In genomic region chr7:47945261-47946015, GRCh38 we compare ENCODE assay signal across 8 cellular contexts. TPM values are rescaled to one million over a fixed set of nuclear protein-coding genes. Genes with fewer than 3 reads are reported as not detected.
A peak's percentile ranks its signal among the peaks of the same experiment; 100 is the strongest.
DNase-seq lines count a peak whose midpoint lies in the region; ATAC-seq, FAIRE-seq and TF ChIP-seq lines count a peak whose summit lies in the region.

No MANE protein-coding gene starts in this region.

- H3K4me1 ChIP-seq in trophoblast cell (ENCODE audit: control insufficient read depth in 1 of 2, insufficient read depth in 2 of 2, low read length in 2 of 2) = peaks cover 4 to 15% of the 10 kb centered on the region in 2 experiments

- H3K4me3 Mint-ChIP-seq in type B pancreatic cell = no peak overlapping the region

- no peak overlapping the region for H2BK5ac ChIP-seq in trophoblast cell (ENCODE audit: low read depth, low read length, poor library complexity)

- H2AFZ ChIP-seq in trophoblast cell (ENCODE audit: insufficient read depth, low read length, poor library complexity) = no peak overlapping the region

- no peak overlapping the region for H3K9ac ChIP-seq in trophoblast cell (ENCODE audit: low read length)

- no peaks in the 10 kb centered on the region for H3K27me3 ChIP-seq in trophoblast cell (ENCODE audit: insufficient read depth, low read length)

- H3K23ac ChIP-seq in trophoblast cell (ENCODE audit: low read length) = no peak overlapping the region

- peaks cover 3% of the 10 kb centered on the region for H3K9me3 ChIP-seq in trophoblast cell (ENCODE audit: insufficient read depth, low read depth, low read length)

- TF ChIP-seq CTCF in foreskin fibroblast (IDR thresholded peaks at IDR 0.05; ENCODE audit: low read depth, low read length) = peak; percentile 62
- TF ChIP-seq CTCF in type B pancreatic cell (conservative IDR thresholded peaks at IDR 0.05) = peak; percentile 93

- no peak overlapping the region for H3K4ac ChIP-seq in trophoblast cell (ENCODE audit: low read depth, low read length)

- H2BK120ac ChIP-seq in trophoblast cell (ENCODE audit: insufficient read depth, low read length, poor library complexity) = no peak overlapping the region

- H3K14ac ChIP-seq in trophoblast cell (ENCODE audit: low read length) = no peak overlapping the region

- no peak overlapping the region for H2BK12ac ChIP-seq in trophoblast cell (ENCODE audit: low read length)

- no peaks in the 10 kb centered on the region for H3K36me3 ChIP-seq in trophoblast cell (ENCODE audit: control insufficient read depth in 1 of 2, insufficient read depth in 2 of 2, low read length in 2 of 2)

- no peak overlapping the region for H4K8ac ChIP-seq in trophoblast cell (ENCODE audit: low read depth, low read length)

- no peak overlapping the region for H2AK5ac ChIP-seq in trophoblast cell (ENCODE audit: low read length)

- WGBS in trophoblast cell (ENCODE audit: extremely low coverage, insufficient coverage, insufficient read length) = no CpG with 5 or more reads among the region's 8 CpGs

- no peak overlapping the region for H4K91ac ChIP-seq in trophoblast cell (ENCODE audit: low read depth, low read length)

- H3K27me3 Mint-ChIP-seq in type B pancreatic cell = no peaks in the 10 kb centered on the region

- FAIRE-seq in RCC 7860 (lab: Jason Lieb, UNC) = peak; percentile 61

- H3K4me1 Mint-ChIP-seq in type B pancreatic cell (ENCODE audit: unreplicated experiment) = peaks cover 34% of the 10 kb centered on the region

- no peaks in the 10 kb centered on the region for H3K36me3 Mint-ChIP-seq in type B pancreatic cell

- H3K27ac Mint-ChIP-seq in type B pancreatic cell = no peak overlapping the region

- H3K4me3 ChIP-seq in foreskin fibroblast (ENCODE audit: low read depth in 1 of 2, low read length in 2 of 2) (no peak overlapping the region), trophoblast cell (ENCODE audit: low read depth, low read length) (no peak overlapping the region)

- H3K18ac ChIP-seq in trophoblast cell (ENCODE audit: low read length) = no peak overlapping the region

- H3K79me2 ChIP-seq in trophoblast cell (ENCODE audit: control insufficient read depth, insufficient read depth, low read length, poor library complexity) = no peaks in the 10 kb centered on the region

- H3K4me2 ChIP-seq in trophoblast cell (ENCODE audit: low read length) = no peak overlapping the region

- no peaks in the 10 kb centered on the region for H3K9me3 Mint-ChIP-seq in type B pancreatic cell

- no peak overlapping the region for H3K27ac ChIP-seq in trophoblast cell (ENCODE audit: low read depth, low read length)

- ATAC-seq in activated CD4-positive, CD25-positive, alpha-beta regulatory T cell treated with anti-CD3 and anti-CD28 coated beads, Interleukin-2, amount 50 U/mL, for 24 hours = no peak

- DNase-seq in activated CD4-positive, CD25-positive, alpha-beta regulatory T cell (lab: John Stamatoyannopoulos, UW) = peak; percentile 44 to 73 (median 58)
- DNase-seq in HK-2 (ENCODE audit: unreplicated experiment) = peak; percentile 60
- DNase-seq in RCC 7860 (ENCODE audit: low spot score) = peak; percentile 47
- peak; percentile 40 for DNase-seq in activated T-helper 1 cell treated with Interleukin-2 at 50 U/mL for 16 hours (ENCODE audit: low read depth)
- peak; percentile 44 to 82 for DNase-seq in foreskin fibroblast
- DNase-seq in trophoblast cell = peak; percentile 48 to 91
- DNase-seq in type B pancreatic cell (ENCODE audit: extremely low spot score, unreplicated experiment) = peak; percentile 42

- H4K12ac ChIP-seq in trophoblast cell (ENCODE audit: low read depth, low read length) = no peak overlapping the region

- peaks cover 2% of the 10 kb centered on the region for H3K79me1 ChIP-seq in trophoblast cell (ENCODE audit: low read length)

RNA-seq across cellular contexts. Expression of gene PKD1L1, which starts 2.8 kb away (rescaled TPM):
- 0.07 and 0.15 TPM in 2 replicates for polyA plus RNA-seq in trophoblast cell (2013)
- total RNA-seq in type B pancreatic cell (ENCODE audit: low replicate concordance) = 0.17 and 0.67 TPM in 2 replicates

RNA-seq across cellular contexts. Expression of gene HUS1, which starts 34.0 kb away (rescaled TPM):
- polyA plus RNA-seq in trophoblast cell (2013) = 19.5 and 19.6 TPM in 2 replicates
- total RNA-seq in type B pancreatic cell (ENCODE audit: low replicate concordance) = 26.4 and 34.5 TPM in 2 replicates
